Comparison of ENCODE assay signal across 8 cellular contexts in genomic region chr11:12802418-12803085, GRCh38.
DNase-seq lines count a peak whose midpoint lies in the region; ATAC-seq and TF ChIP-seq lines count a peak whose summit lies in the region.

No MANE protein-coding gene starts in this region.

- H3K27ac ChIP-seq in duodenal mucosa (ENCODE audit: low read depth, low read length): peak overlapping the region; percentile 60

- H3K4me1 ChIP-seq in duodenal mucosa (ENCODE audit: control insufficient read depth in 1 of 2, insufficient read depth in 2 of 2, low read length in 2 of 2): peaks cover 56 to 73% of the 10 kb centered on the region in 2 donors

- no peaks in the 10 kb centered on the region for H3K36me3 ChIP-seq in duodenal mucosa (ENCODE audit: control insufficient read depth in 1 of 2, insufficient read depth in 2 of 2, low read length in 2 of 2)

- H3K9ac ChIP-seq in duodenal mucosa (ENCODE audit: low read depth in 1 of 2, low read length in 2 of 2): peak overlapping the region in 1 of 2 donors; percentile 12

- ATAC-seq in HG02763 (IDR thresholded peaks at IDR 0.05; ENCODE audit: unreplicated experiment): no peak

- DNase-seq in ELF-1 (ENCODE audit: low read depth, low spot score) (peak; percentile 87), NCI-H2171 (lab: John Stamatoyannopoulos, UW) (peak; percentile 57), mucosa of gallbladder (ENCODE audit: low spot score) (peak; percentile 94), GM03348 (ENCODE audit: low spot score) (no peak), GM10266 (ENCODE audit: extremely low spot score) (no peak), KG1 (lab: John Stamatoyannopoulos, UW) (no peak)

- peak overlapping the region; percentile 10 to 22 for H3K4me3 ChIP-seq in duodenal mucosa (ENCODE audit: low read depth in 1 of 2, low read length in 2 of 2)

- TF ChIP-seq CTCF in GM10266 (IDR thresholded peaks at IDR 0.05; ENCODE audit: control insufficient read depth, insufficient read depth, low read depth, missing control alignments): no peak

- H3K9me3 ChIP-seq in duodenal mucosa (ENCODE audit: control insufficient read depth in 1 of 2, low read length in 2 of 2): no peaks in the 10 kb centered on the region

- no peaks in the 10 kb centered on the region for H3K27me3 ChIP-seq in duodenal mucosa (ENCODE audit: control insufficient read depth in 1 of 2, insufficient read depth in 2 of 2, low read length in 2 of 2)

Comparison
In these comparisons a context has a peak if more than half of its experiments do, and no peak if none do; other contexts are left out.
1. DNase-seq: peak in ELF-1 (single experiment), NCI-H2171 (single experiment) and mucosa of gallbladder (single experiment); none in GM03348 (single experiment), GM10266 (single experiment) and KG1 (single experiment).